Comparison of ENCODE assay signal across 8 cellular contexts in the genomic region with DNA sequence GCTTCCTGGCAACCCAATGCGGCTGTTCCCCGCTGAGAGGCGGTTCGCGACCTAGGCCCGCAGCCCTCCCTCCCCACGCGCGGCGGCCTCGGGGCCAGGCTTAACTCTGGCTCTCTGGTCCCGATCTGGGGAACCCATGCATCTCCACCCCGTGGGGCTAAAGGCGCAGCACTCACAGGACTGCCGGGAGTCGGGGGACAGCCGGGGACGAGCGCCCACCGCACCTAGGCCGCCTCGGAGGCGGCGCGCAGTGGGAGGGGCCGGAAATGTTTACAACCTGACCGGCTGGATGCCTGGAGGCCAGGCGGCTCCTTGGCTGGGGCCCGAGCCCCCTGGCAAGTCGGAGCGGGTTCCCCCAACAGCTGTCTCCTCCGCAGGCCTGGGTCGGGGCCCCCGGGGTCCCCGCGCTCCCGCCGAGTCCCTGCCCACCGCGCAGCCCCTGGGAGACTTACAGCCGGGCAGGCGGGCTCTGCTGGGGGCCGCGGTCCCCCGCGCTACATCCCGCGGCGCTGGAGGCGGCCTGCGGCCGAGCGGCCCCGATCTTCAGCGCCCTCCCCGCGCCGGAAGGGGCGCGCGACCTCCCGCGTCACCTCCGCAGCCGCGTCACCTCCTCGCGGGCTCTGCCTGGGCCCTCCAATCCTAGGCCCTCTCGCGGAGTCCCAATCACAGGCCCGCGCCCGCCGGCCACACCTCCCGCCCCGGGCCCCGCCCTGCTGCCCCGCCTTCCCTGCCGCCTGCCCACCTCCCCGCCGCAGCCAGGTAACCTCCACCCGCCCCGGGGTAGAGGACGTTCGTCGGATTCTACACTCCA. TPM values are rescaled to one million over a fixed set of nuclear protein-coding genes. Genes with fewer than 3 reads are reported as not detected.
DNase-seq lines count a peak whose midpoint lies in the region; ATAC-seq, FAIRE-seq and TF ChIP-seq lines count a peak whose summit lies in the region.

A gene with protein sequence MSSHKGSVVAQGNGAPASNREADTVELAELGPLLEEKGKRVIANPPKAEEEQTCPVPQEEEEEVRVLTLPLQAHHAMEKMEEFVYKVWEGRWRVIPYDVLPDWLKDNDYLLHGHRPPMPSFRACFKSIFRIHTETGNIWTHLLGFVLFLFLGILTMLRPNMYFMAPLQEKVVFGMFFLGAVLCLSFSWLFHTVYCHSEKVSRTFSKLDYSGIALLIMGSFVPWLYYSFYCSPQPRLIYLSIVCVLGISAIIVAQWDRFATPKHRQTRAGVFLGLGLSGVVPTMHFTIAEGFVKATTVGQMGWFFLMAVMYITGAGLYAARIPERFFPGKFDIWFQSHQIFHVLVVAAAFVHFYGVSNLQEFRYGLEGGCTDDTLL (minus strand): TSS at position 580 of the 811 bp plus-strand sequence. CDS start 7,242 bp downstream, outside the sequence.

- intact Hi-C loops in adrenal gland (cut with DNase I) (no loop called here), heart left ventricle (cut with DNase I) (loop anchor here in 2 of 10 donors (1.0 to 5.0 kb wide), 2 partner anchors 31 to 146 kb away; a partner anchor contains a TSS), posterior vena cava (cut with DNase I) (no loop called here)

- TF ChIP-seq CTCF in adrenal gland (IDR thresholded peaks at IDR 0.05): peak in 3 of 6 experiments; percentile 16 to 37 (median 25)
- peak in 6 of 12 donors; percentile 10 to 44 (median 35) for TF ChIP-seq CTCF in heart left ventricle (IDR thresholded peaks at IDR 0.05)
- TF ChIP-seq CTCF in upper lobe of left lung (IDR thresholded peaks at IDR 0.05): peak in 4 of 6 experiments; percentile 30 to 59 (median 44)

- no peaks in the 10 kb centered on the region for H3K27me3 ChIP-seq in adrenal gland
- no peaks in the 10 kb centered on the region for H3K27me3 ChIP-seq in heart left ventricle
- H3K27me3 ChIP-seq in upper lobe of left lung: no peaks in the 10 kb centered on the region

- H3K4me1 ChIP-seq in adrenal gland (replicated peaks in 1 of 2): peaks cover 15 to 56% of the 10 kb centered on the region in 2 donors
- peaks cover 2 to 64% (median 45%) of the 10 kb centered on the region in 12 donors for H3K4me1 ChIP-seq in heart left ventricle
- H3K4me1 ChIP-seq in upper lobe of left lung: peaks cover 46 to 55% (median 52%) of the 10 kb centered on the region in 4 donors

- ATAC-seq in HG02759 (IDR thresholded peaks at IDR 0.05; ENCODE audit: unreplicated experiment) (peak; percentile 99), heart left ventricle (peak; percentile 97 to 99 (median 98)), upper lobe of left lung (ENCODE audit: low FRiP score in 2 of 2) (peak; percentile 97 to 99)

- TF ChIP-seq POLR2A in GM12891 (IDR thresholded peaks at IDR 0.05; ENCODE audit: low read depth, low read length): peak; percentile 71
- TF ChIP-seq POLR2A in adrenal gland (IDR thresholded peaks at IDR 0.05): peak; percentile 87 to 90
- TF ChIP-seq POLR2A in heart left ventricle (IDR thresholded peaks at IDR 0.05): peak; percentile 92 to 95
- TF ChIP-seq POLR2A in upper lobe of left lung (IDR thresholded peaks at IDR 0.05): peak; percentile 46 to 99 (median 98)

- peak in 1 of 4 donors; percentile 39 for TF ChIP-seq EP300 in upper lobe of left lung (IDR thresholded peaks at IDR 0.05)

- H3K9me3 ChIP-seq in adrenal gland (replicated peaks in 1 of 3) (no peaks in the 10 kb centered on the region), heart left ventricle (no peaks in the 10 kb centered on the region), upper lobe of left lung (no peaks in the 10 kb centered on the region)

- H3K36me3 ChIP-seq in adrenal gland (replicated peaks in 1 of 2) (peaks cover 0 to 17% of the 10 kb centered on the region in 2 donors), heart left ventricle (peaks cover 0 to 25% (median 19%) of the 10 kb centered on the region in 9 donors), upper lobe of left lung (peaks cover 0 to 17% (median 13%) of the 10 kb centered on the region in 4 donors)

- peak; percentile 93 for FAIRE-seq in GM12891 (lab: Jason Lieb, UNC)

- H3K27ac ChIP-seq in adrenal gland: peak within 1 kb of the TSS; percentile 49 to 97 (median 94)
- H3K27ac ChIP-seq in heart left ventricle: peak within 1 kb of the TSS; percentile 65 to 99 (median 96)
- H3K27ac ChIP-seq in upper lobe of left lung: peak within 1 kb of the TSS; percentile 95 to 99 (median 96)

- H3K4me3 ChIP-seq in adrenal gland (peak within 1 kb of the TSS; percentile 66 to 98 (median 96)), heart left ventricle (peak within 1 kb of the TSS; percentile 92 to 100 (median 98)), upper lobe of left lung (peak within 1 kb of the TSS; percentile 83 to 99 (median 88))

- WGBS in adrenal gland, 4 donors: 0 to 1% (median 0%) methylated on average over 3 to 86 of the region's 86 CpGs
- WGBS in heart left ventricle, 4 donors: 1% methylated on average over 28 to 86 of the region's 86 CpGs
- 0% methylated on average over 9 to 45 of the region's 86 CpGs for WGBS in upper lobe of left lung, 2 donors

- DNase-seq in GM12891 (ENCODE audit: insufficient read length, low spot score) (peak; percentile 99), NCI-H1417 (lab: John Stamatoyannopoulos, UW) (peak; percentile 93 to 97 (median 93)), T-helper 1 cell (peak; percentile 89 to 95 (median 92)), adrenal gland (peak; percentile 89 to 95 (median 92)), heart left ventricle (peak; percentile 92 to 96 (median 94)), posterior vena cava (ENCODE audit: low spot score) (peak; percentile 97), upper lobe of left lung (peak; percentile 97 to 99)

TF ChIP-seq in GM12891, 5 proteins besides CTCF, POLR2A, EP300 and RAD21:
- no peak for TF ChIP-seq POU2F2 (IDR thresholded peaks at IDR 0.05; ENCODE audit: low read depth, low read length)
- peak; percentile 68 for TF ChIP-seq POLR2AphosphoS5 (IDR thresholded peaks at IDR 0.05; ENCODE audit: low read depth, low read length)

RNA-seq across cellular contexts. Expression of the gene that starts here (rescaled TPM):
- 37.8 TPM for polyA plus RNA-seq in GM12891 (2012; ENCODE audit: low read depth, missing spikeins)
- total RNA-seq in adrenal gland (100 to 1,000 TPM in 4 of 8 donors, 10 to 100 TPM in 4; 80.5 to 143 (median 103) TPM), heart left ventricle (100 to 1,000 TPM in 5 of 9 donors, 10 to 100 TPM in 4; 91.4 to 155 (median 102) TPM), posterior vena cava (10 to 100 TPM; 53.4 to 62.5 TPM), upper lobe of left lung (100 to 1,000 TPM in 4 of 6 donors, 10 to 100 TPM in 2; 57.6 to 157 (median 125) TPM)
- polyA plus RNA-seq in adrenal gland (100 to 1,000 TPM in 1 of 3 donors, 10 to 100 TPM in 2; 57.0 to 130 (median 68.7) TPM), heart left ventricle (100 to 1,000 TPM in 1 of 2 donors, 10 to 100 TPM in 1; 57.4 to 154 TPM)

Comparison
In these comparisons a context has a peak if more than half of its experiments do, and no peak if none do; other contexts are left out.
1. Peak in every context shown above with its lines: DNase-seq, ATAC-seq, H3K4me3 ChIP-seq and H3K27ac ChIP-seq.